ENCODE assay signal across 8 cellular contexts in the genomic region with DNA sequence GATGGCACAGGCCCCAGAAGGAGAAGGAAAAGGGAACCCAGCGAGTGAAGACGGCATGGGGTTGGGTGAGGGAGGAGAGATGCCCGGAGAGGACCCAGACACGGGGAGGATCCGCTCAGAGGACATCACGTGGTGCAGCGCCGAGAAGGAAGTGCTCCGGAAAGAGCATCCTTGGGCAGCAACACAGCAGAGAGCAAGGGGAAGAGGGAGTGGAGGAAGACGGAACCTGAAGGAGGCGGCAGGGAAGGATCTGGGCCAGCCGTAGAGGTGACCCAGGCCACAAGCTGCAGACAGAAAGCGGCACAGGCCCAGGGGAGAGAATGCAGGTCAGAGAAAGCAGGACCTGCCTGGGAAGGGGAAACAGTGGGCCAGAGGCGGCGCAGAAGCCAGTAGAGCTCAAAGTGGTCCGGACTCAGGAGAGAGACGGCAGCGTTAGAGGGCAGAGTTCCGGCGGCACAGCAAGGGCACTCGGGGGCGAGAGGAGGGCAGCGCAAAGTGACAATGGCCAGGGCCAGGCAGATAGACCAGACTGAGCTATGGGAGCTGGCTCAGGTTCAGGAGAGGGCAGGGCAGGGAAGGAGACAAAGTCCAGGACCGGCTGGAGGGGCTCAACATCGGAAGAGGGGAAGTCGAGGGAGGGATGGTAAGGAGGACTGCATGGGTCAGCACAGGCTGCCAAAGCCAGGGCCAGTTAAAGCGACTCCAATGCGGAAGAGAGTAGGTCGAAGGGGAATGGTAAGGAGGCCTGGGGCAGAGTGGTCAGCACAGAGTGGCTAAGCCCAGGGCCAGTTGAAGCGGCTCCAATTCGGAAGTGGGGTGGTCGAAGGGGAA. TPM values are rescaled to one million over a fixed set of nuclear protein-coding genes. Genes with fewer than 3 reads are reported as not detected.
DNase-seq lines count a peak whose midpoint lies in the region; ATAC-seq and TF ChIP-seq lines count a peak whose summit lies in the region.

No MANE protein-coding gene starts in this region.

- POLR2A ChIA-PET in WTC11 (lab: Charles Lee): interaction anchor here (1.1 to 2.1 kb wide), 3 partner anchors 16 to 29 kb away, joined by 3 to 7 read pairs (median 5); no protein-coding TSS in a partner anchor

- no peaks in the 10 kb centered on the region for H3K9me3 Mint-ChIP-seq in WTC11

- intact Hi-C loops in left colon (cut with DNase I, micrococcal nuclease): no loop called here

- peak; percentile 34 for DNase-seq in GM04503 (ENCODE audit: low read depth)
- peak; percentile 57 for DNase-seq in LHCN-M2 (ENCODE audit: low read depth)
- no peak for DNase-seq in WTC11 (ENCODE audit: low spot score)
- DNase-seq in dedifferentiated amniotic fluid mesenchymal stem cell (ENCODE audit: extremely low spot score): peak; percentile 53
- peak; percentile 64 to 78 for DNase-seq in left colon
- peak; percentile 25 to 44 for DNase-seq in stimulated activated CD4-positive, alpha-beta T cell treated with anti-CD3 and anti-CD28 coated beads, Interleukin-15, amount 100 ng/mL, for 48 hours (ENCODE audit: low read depth in 2 of 2)

- TF ChIP-seq CTCF in WTC11 (IDR thresholded peaks at IDR 0.05): no peak

- ATAC-seq in WTC11: 0 out of 2 replicates have a peak, but pooled peaks have one; percentile 1
- ATAC-seq in left colon: peak; percentile 43
- ATAC-seq in GM21825 (IDR thresholded peaks at IDR 0.05; ENCODE audit: unreplicated experiment): no peak
- no peak for ATAC-seq in HG03342 (IDR thresholded peaks at IDR 0.05; ENCODE audit: unreplicated experiment)

- peaks cover 8% of the 10 kb centered on the region for H3K27me3 Mint-ChIP-seq in WTC11 (ENCODE audit: low read depth)

- CTCF ChIA-PET in WTC11 (lab: Charles Lee): interaction anchor here (1.1 to 4.3 kb wide), 6 partner anchors 18 to 185 kb away, joined by 3 to 28 read pairs (median 8); a partner anchor contains a TSS

- peaks cover 31% of the 10 kb centered on the region for H3K4me1 Mint-ChIP-seq in WTC11

- peak overlapping the region; percentile 98 for H3K4me3 Mint-ChIP-seq in WTC11

- peak overlapping the region; percentile 78 for H3K27ac Mint-ChIP-seq in WTC11

- H3K36me3 Mint-ChIP-seq in WTC11: no peaks in the 10 kb centered on the region

TF ChIP-seq in WTC11, 78 proteins besides CTCF, POLR2A, EP300 and RAD21:
- TF ChIP-seq, protein P1, sequence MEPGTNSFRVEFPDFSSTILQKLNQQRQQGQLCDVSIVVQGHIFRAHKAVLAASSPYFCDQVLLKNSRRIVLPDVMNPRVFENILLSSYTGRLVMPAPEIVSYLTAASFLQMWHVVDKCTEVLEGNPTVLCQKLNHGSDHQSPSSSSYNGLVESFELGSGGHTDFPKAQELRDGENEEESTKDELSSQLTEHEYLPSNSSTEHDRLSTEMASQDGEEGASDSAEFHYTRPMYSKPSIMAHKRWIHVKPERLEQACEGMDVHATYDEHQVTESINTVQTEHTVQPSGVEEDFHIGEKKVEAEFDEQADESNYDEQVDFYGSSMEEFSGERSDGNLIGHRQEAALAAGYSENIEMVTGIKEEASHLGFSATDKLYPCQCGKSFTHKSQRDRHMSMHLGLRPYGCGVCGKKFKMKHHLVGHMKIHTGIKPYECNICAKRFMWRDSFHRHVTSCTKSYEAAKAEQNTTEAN (CRISPR knock-in tag; IDR thresholded peaks at IDR 0.05): no peak
- TF ChIP-seq, protein P2, sequence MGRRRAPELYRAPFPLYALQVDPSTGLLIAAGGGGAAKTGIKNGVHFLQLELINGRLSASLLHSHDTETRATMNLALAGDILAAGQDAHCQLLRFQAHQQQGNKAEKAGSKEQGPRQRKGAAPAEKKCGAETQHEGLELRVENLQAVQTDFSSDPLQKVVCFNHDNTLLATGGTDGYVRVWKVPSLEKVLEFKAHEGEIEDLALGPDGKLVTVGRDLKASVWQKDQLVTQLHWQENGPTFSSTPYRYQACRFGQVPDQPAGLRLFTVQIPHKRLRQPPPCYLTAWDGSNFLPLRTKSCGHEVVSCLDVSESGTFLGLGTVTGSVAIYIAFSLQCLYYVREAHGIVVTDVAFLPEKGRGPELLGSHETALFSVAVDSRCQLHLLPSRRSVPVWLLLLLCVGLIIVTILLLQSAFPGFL (CRISPR knock-in tag; IDR thresholded peaks at IDR 0.05; ENCODE audit: borderline replicate concordance): no peak
- TF ChIP-seq, protein P3, sequence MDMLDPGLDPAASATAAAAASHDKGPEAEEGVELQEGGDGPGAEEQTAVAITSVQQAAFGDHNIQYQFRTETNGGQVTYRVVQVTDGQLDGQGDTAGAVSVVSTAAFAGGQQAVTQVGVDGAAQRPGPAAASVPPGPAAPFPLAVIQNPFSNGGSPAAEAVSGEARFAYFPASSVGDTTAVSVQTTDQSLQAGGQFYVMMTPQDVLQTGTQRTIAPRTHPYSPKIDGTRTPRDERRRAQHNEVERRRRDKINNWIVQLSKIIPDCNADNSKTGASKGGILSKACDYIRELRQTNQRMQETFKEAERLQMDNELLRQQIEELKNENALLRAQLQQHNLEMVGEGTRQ (CRISPR knock-in tag; IDR thresholded peaks at IDR 0.05): peak; percentile 88
- no peak for TF ChIP-seq GTF2I (CRISPR knock-in tag; conservative IDR thresholded peaks at IDR 0.05)
- TF ChIP-seq, protein P4, sequence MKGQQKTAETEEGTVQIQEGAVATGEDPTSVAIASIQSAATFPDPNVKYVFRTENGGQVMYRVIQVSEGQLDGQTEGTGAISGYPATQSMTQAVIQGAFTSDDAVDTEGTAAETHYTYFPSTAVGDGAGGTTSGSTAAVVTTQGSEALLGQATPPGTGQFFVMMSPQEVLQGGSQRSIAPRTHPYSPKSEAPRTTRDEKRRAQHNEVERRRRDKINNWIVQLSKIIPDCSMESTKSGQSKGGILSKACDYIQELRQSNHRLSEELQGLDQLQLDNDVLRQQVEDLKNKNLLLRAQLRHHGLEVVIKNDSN (CRISPR knock-in tag; IDR thresholded peaks at IDR 0.05): peak; percentile 87
- no peak for TF ChIP-seq SMAD4 (CRISPR knock-in tag; IDR thresholded peaks at IDR 0.05)
- no peak for TF ChIP-seq JAZF1 (CRISPR knock-in tag; IDR thresholded peaks at IDR 0.05)
- no peak for TF ChIP-seq TEAD1 (CRISPR knock-in tag; IDR thresholded peaks at IDR 0.05)
- TF ChIP-seq, protein P5, sequence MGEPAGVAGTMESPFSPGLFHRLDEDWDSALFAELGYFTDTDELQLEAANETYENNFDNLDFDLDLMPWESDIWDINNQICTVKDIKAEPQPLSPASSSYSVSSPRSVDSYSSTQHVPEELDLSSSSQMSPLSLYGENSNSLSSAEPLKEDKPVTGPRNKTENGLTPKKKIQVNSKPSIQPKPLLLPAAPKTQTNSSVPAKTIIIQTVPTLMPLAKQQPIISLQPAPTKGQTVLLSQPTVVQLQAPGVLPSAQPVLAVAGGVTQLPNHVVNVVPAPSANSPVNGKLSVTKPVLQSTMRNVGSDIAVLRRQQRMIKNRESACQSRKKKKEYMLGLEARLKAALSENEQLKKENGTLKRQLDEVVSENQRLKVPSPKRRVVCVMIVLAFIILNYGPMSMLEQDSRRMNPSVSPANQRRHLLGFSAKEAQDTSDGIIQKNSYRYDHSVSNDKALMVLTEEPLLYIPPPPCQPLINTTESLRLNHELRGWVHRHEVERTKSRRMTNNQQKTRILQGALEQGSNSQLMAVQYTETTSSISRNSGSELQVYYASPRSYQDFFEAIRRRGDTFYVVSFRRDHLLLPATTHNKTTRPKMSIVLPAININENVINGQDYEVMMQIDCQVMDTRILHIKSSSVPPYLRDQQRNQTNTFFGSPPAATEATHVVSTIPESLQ (CRISPR knock-in tag; IDR thresholded peaks at IDR 0.05): no peak
- TF ChIP-seq TEAD4 (CRISPR knock-in tag; IDR thresholded peaks at IDR 0.05): no peak
- TF ChIP-seq, protein P6, sequence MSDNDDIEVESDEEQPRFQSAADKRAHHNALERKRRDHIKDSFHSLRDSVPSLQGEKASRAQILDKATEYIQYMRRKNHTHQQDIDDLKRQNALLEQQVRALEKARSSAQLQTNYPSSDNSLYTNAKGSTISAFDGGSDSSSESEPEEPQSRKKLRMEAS (CRISPR knock-in tag; IDR thresholded peaks at IDR 0.05): no peak

RNA-seq across cellular contexts. Expression of a gene that starts 1.0 kb away (rescaled TPM):
- total RNA-seq in LHCN-M2 (2014; rRNA removed) (78.0 and 90.4 TPM in 2 replicates), WTC11 (2021) (88.4 to 99.3 TPM (median 92.3 TPM) in 3 replicates), left colon (100 to 1,000 TPM; 102 to 118 TPM)
- polyA plus RNA-seq in LHCN-M2 (2012): 65.9 TPM

RNA-seq across cellular contexts. Expression of a gene that starts 32.6 kb away (rescaled TPM):
- total RNA-seq in LHCN-M2 (2014; rRNA removed): 52.6 and 73.4 TPM in 2 replicates
- 46.6 TPM for polyA plus RNA-seq in LHCN-M2 (2012)
- 50.6 to 127 TPM (median 108 TPM) in 3 replicates for total RNA-seq in WTC11 (2021)
- under 1 TPM; 0.40 to 0.70 TPM for total RNA-seq in left colon

RNA-seq across cellular contexts. Expression of a gene that starts 40.8 kb away (rescaled TPM):
- total RNA-seq in LHCN-M2 (2014; rRNA removed): 2.0 and 2.2 TPM in 2 replicates
- polyA plus RNA-seq in LHCN-M2 (2012): 5.3 TPM
- total RNA-seq in WTC11 (2021): 38.9 to 43.8 TPM (median 42.8 TPM) in 3 replicates
- 10 to 100 TPM; 42.1 to 75.9 TPM for total RNA-seq in left colon

RNA-seq across cellular contexts. Expression of a gene that starts 41.1 kb away (rescaled TPM):
- total RNA-seq in LHCN-M2 (2014; rRNA removed) (0.26 and 0.92 TPM in 2 replicates), WTC11 (2021) (15.0 to 36.7 TPM (median 34.0 TPM) in 3 replicates), left colon (1 to 10 TPM in 1 of 2 donors, not detected in 1; 1.1 TPM)
- polyA plus RNA-seq in LHCN-M2 (2012): 0.28 TPM

RNA-seq across cellular contexts. Expression of a gene that starts 50.0 kb away (rescaled TPM):
- total RNA-seq in LHCN-M2 (2014; rRNA removed): 0.90 and 1.3 TPM in 2 replicates
- polyA plus RNA-seq in LHCN-M2 (2012): 0.52 TPM
- total RNA-seq in WTC11 (2021): 4.0 to 5.9 TPM (median 5.6 TPM) in 3 replicates
- total RNA-seq in left colon: 1 to 10 TPM in 1 of 2 donors, under 1 TPM in 1; 0.79 to 2.6 TPM

Comparison
In these comparisons a context has a peak if more than half of its experiments do, and no peak if none do; other contexts are left out.
1. ATAC-seq: peak in WTC11 (single experiment) and left colon (single experiment); none in GM21825 (single experiment) and HG03342 (single experiment).
2. RNA of a gene that starts 32.6 kb away (total RNA-seq): 52.6 to 73.4 TPM in LHCN-M2 and 50.6 to 127 TPM in WTC11; 0.40 to 0.70 TPM in left colon; every median in the first group is over 10 times any median in the second.
3. RNA of a gene that starts 40.8 kb away (total RNA-seq): 42.1 to 75.9 TPM in left colon and 38.9 to 43.8 TPM in WTC11; 2.0 to 2.2 TPM in LHCN-M2; every median in the first group is over 10 times any median in the second.